In genomic region chr17:77475012-77475976, GRCh38 we compare ENCODE assay signal across 8 cellular contexts.
A peak's percentile ranks its signal among the peaks of the same experiment; 100 is the strongest.
DNase-seq lines count a peak whose midpoint lies in the region; ATAC-seq and TF ChIP-seq lines count a peak whose summit lies in the region.

No MANE protein-coding gene starts in this region.

- H3K4me3 ChIP-seq in RWPE2 (ENCODE audit: severe bottlenecking): no peak overlapping the region
- no peak overlapping the region for H3K4me3 ChIP-seq in mesendoderm (ENCODE audit: low read length)
- no peak overlapping the region for H3K4me3 ChIP-seq in tibial nerve

- H3K56ac ChIP-seq in mesendoderm (ENCODE audit: low read length): peak overlapping the region; percentile 66

- no peaks in the 10 kb centered on the region for H3K9me3 ChIP-seq in RWPE2 (ENCODE audit: severe bottlenecking)
- H3K9me3 ChIP-seq in tibial nerve: no peaks in the 10 kb centered on the region

- WGBS in mesendoderm (ENCODE audit: extremely low coverage, insufficient coverage, low lambda C conversion rate): no CpG with 5 or more reads among the region's 27 CpGs
- 46 to 48% methylated on average over 18 to 27 of the region's 27 CpGs for WGBS in tibial nerve, 2 donors

- no peak overlapping the region for H3K18ac ChIP-seq in mesendoderm (ENCODE audit: low read length)

- H3K4ac ChIP-seq in mesendoderm (ENCODE audit: low read depth, low read length): no peak overlapping the region

- peaks cover 38% of the 10 kb centered on the region for H3K79me1 ChIP-seq in mesendoderm (ENCODE audit: low read length)

- no peak for TF ChIP-seq EP300 in tibial nerve (IDR thresholded peaks at IDR 0.05)

- H3K4me1 ChIP-seq in RWPE2 (ENCODE audit: insufficient read depth, poor library complexity, severe bottlenecking) (peaks cover 81% of the 10 kb centered on the region), mesendoderm (ENCODE audit: control insufficient read depth, low read depth, low read length) (peaks cover 53% of the 10 kb centered on the region), tibial nerve (peaks cover 20 to 100% (median 95%) of the 10 kb centered on the region in 4 donors)

- no peak overlapping the region for H2BK15ac ChIP-seq in mesendoderm (replicated peaks; ENCODE audit: low read depth)

- H3K4me2 ChIP-seq in mesendoderm (ENCODE audit: low read length): no peak overlapping the region

- H3K36me3 ChIP-seq in RWPE2 (ENCODE audit: low read depth) (peaks cover 16% of the 10 kb centered on the region; the same call in 1 of the 2 replicates), mesendoderm (ENCODE audit: control insufficient read depth, insufficient read depth, low read length) (no peaks in the 10 kb centered on the region), tibial nerve (no peaks in the 10 kb centered on the region)

- no peak for TF ChIP-seq POLR2A in tibial nerve (IDR thresholded peaks at IDR 0.05)

- H2BK120ac ChIP-seq in mesendoderm (ENCODE audit: low read depth, low read length): no peak overlapping the region

- peaks cover 67% of the 10 kb centered on the region for H3K79me2 ChIP-seq in mesendoderm (ENCODE audit: control insufficient read depth, insufficient read depth, low read length)

- TF ChIP-seq CTCF in RWPE2 (IDR thresholded peaks at IDR 0.05; ENCODE audit: poor library complexity, severe bottlenecking) (no peak), tibial nerve (IDR thresholded peaks at IDR 0.05) (no peak)

- H2BK5ac ChIP-seq in mesendoderm (ENCODE audit: low read length): no peak overlapping the region

- H3K9ac ChIP-seq in mesendoderm (ENCODE audit: low read length): peak overlapping the region; percentile 20

- no peak for ATAC-seq in RWPE2 (ENCODE audit: low read depth)

- peak overlapping the region; percentile 6 for H3K23ac ChIP-seq in mesendoderm (ENCODE audit: low read length)

- H4K8ac ChIP-seq in mesendoderm (ENCODE audit: low read depth, low read length): no peak overlapping the region

- H3K27ac ChIP-seq in RWPE2 (ENCODE audit: poor library complexity, severe bottlenecking) (peak overlapping the region; percentile 97), mesendoderm (ENCODE audit: low read depth, low read length) (no peak overlapping the region), tibial nerve (peak overlapping the region; percentile 65 to 94 (median 80))

- H3K27me3 ChIP-seq in RWPE2 (ENCODE audit: insufficient read depth, poor library complexity, severe bottlenecking) (no peaks in the 10 kb centered on the region), mesendoderm (ENCODE audit: insufficient read depth, low read length, poor library complexity) (no peaks in the 10 kb centered on the region), tibial nerve (no peaks in the 10 kb centered on the region)

- DNase-seq in ELF-1 (ENCODE audit: low read depth, low spot score): peak; percentile 61
- no peak for DNase-seq in RWPE2 (ENCODE audit: low spot score)
- peak; percentile 47 for DNase-seq in activated naive CD8-positive, alpha-beta T cell treated with anti-CD3 and anti-CD28 coated beads, Interleukin-2, amount 50 U/mL, for 16 hours (ENCODE audit: low read depth, low spot score)
- no peak for DNase-seq in mesendoderm
- no peak for DNase-seq in tibial nerve (ENCODE audit: low spot score in 2 of 2)
- no peak for DNase-seq in superior temporal gyrus (ENCODE audit: extremely low spot score)
- no peak for DNase-seq in NCI-H446 treated with DMSO at 0.1 percent for 48 hours (lab: John Stamatoyannopoulos, UW)
- no peak for DNase-seq in epidermal melanocyte (ENCODE audit: insufficient read length, low spot score)

- H2AK5ac ChIP-seq in mesendoderm (ENCODE audit: low read length): no peak overlapping the region

- H4K5ac ChIP-seq in mesendoderm (ENCODE audit: low read length): no peak overlapping the region

Comparison
In these comparisons a context has a peak if more than half of its experiments do, and no peak if none do; other contexts are left out.
1. DNase-seq: peak in ELF-1 (single experiment) and activated naive CD8-positive, alpha-beta T cell treated with anti-CD3 and anti-CD28 coated beads, Interleukin-2, amount 50 U/mL, for 16 hours (single experiment); none in RWPE2 (single experiment), mesendoderm (single experiment), tibial nerve (0 of 2), superior temporal gyrus (single experiment), NCI-H446 treated with DMSO at 0.1 percent for 48 hours (single experiment) and epidermal melanocyte (single experiment).